In genomic region chr17:1331708-1332107, GRCh38 we compare ENCODE assay signal across 19 cellular contexts. TPM values are rescaled to one million over a fixed set of nuclear protein-coding genes. Genes with fewer than 3 reads are reported as not detected.
A peak's percentile ranks its signal among the peaks of the same experiment; 100 is the strongest.
DNase-seq lines count a peak whose midpoint lies in the region; ATAC-seq lines count a peak whose summit lies in the region.
"Had no signal": no experiment of that assay in that cellular context is flagged by ENCODE, and none has a peak within 500 bp of the region (broad histone marks: within the 10 kb centered on the region; RNA-seq: fewer than 3 reads in every experiment).

No MANE protein-coding gene starts in this region.

- POLR2A ChIA-PET in activated CD4-positive, alpha-beta T cell treated with anti-CD3 and anti-CD28 coated beads for 36 hours (lab: Charles Lee), result no interaction called here
- POLR2A ChIA-PET in T-cell (lab: Charles Lee), result no interaction called here

- ATAC-seq in activated CD4-positive, alpha-beta T cell treated with anti-CD3 and anti-CD28 coated beads for 36 hours, result peak; percentile 64
- peak; percentile 74 to 93 (median 84) for ATAC-seq in T-cell (replicated peaks in 1 of 4)

- peaks cover 14% of the 10 kb centered on the region for H3K4me1 Mint-ChIP-seq in activated CD4-positive, alpha-beta T cell treated with anti-CD3 and anti-CD28 coated beads for 36 hours
- H3K4me1 Mint-ChIP-seq in T-cell, result peaks cover 12 to 14% (median 13%) of the 10 kb centered on the region in 3 donors
- H3K4me1 Mint-ChIP-seq: GM23338 had no signal

- H3K36me3 Mint-ChIP-seq in activated CD4-positive, alpha-beta T cell treated with anti-CD3 and anti-CD28 coated beads for 36 hours (ENCODE audit: low read depth), result no peaks in the 10 kb centered on the region
- H3K36me3 Mint-ChIP-seq in T-cell, result no peaks in the 10 kb centered on the region
- H3K36me3 Mint-ChIP-seq: activated naive CD8-positive, alpha-beta T cell had no signal

- peak; percentile 39 for DNase-seq in activated CD4-positive, alpha-beta T cell treated with anti-CD3 and anti-CD28 coated beads for 36 hours
- DNase-seq in activated CD4-positive, alpha-beta T cell treated with anti-CD3 and anti-CD28 coated beads for 4 hours, result no peak
- DNase-seq in T-cell (peak in 30 of 34 experiments; percentile 5 to 63 (median 26)), mesenteric fat pad (ENCODE audit: low spot score) (peak; percentile 47), germinal center (ENCODE audit: low spot score) (no peak), mucosa of gallbladder (ENCODE audit: low spot score) (no peak), GOT3 (lab: John Stamatoyannopoulos, UW) (no peak)
- DNase-seq in central memory CD4-positive, alpha-beta T cell, result peak; percentile 3
- DNase-seq: effector CD8-positive, alpha-beta T cell; islet precursor cell; NCI-H1092 treated with DMSO at 0.1 percent for 48 hours; NCI-H2107; NCI-H524 treated with DMSO at 0.1 percent for 48 hours; stimulated activated CD4-positive, alpha-beta T cell treated with anti-CD3 and anti-CD28 coated beads, Interleukin-12 subunit alpha, Interleukin-12 subunit beta, amount 100 ng/mL, for 4 hours; thyroid gland had no signal

- H3K9me3 Mint-ChIP-seq in activated CD4-positive, alpha-beta T cell treated with anti-CD3 and anti-CD28 coated beads for 36 hours (ENCODE audit: low read depth), result no peaks in the 10 kb centered on the region
- H3K9me3 Mint-ChIP-seq in T-cell, result no peaks in the 10 kb centered on the region
- H3K9me3 Mint-ChIP-seq: GM23338 had no signal

- no peak overlapping the region for H3K27ac Mint-ChIP-seq in activated CD4-positive, alpha-beta T cell treated with anti-CD3 and anti-CD28 coated beads for 36 hours
- no peak overlapping the region for H3K27ac Mint-ChIP-seq in T-cell
- H3K27ac Mint-ChIP-seq: activated naive CD8-positive, alpha-beta T cell; GM23338 had no signal

- no peaks in the 10 kb centered on the region for H3K27me3 Mint-ChIP-seq in activated CD4-positive, alpha-beta T cell treated with anti-CD3 and anti-CD28 coated beads for 36 hours
- peaks cover 0 to 2% of the 10 kb centered on the region in 2 donors for H3K27me3 Mint-ChIP-seq in T-cell
- H3K27me3 Mint-ChIP-seq: activated naive CD8-positive, alpha-beta T cell had no signal

- intact Hi-C loops in activated CD4-positive, alpha-beta T cell treated with anti-CD3 and anti-CD28 coated beads for 36 hours (cut with DNase I, micrococcal nuclease), result loop anchor here (1.0 to 2.0 kb wide), 4 partner anchors 55 to 209 kb away; no protein-coding TSS in a partner anchor

- CTCF ChIA-PET in activated CD4-positive, alpha-beta T cell treated with anti-CD3 and anti-CD28 coated beads for 36 hours (lab: Charles Lee), result interaction anchor here (0.6 to 2.6 kb wide), 10 partner anchors 14 to 209 kb away, joined by 3 to 21 read pairs (median 5); no protein-coding TSS in a partner anchor
- CTCF ChIA-PET in T-cell (lab: Charles Lee), result interaction anchor here (0.9 to 2.0 kb wide), 3 partner anchors 54 to 78 kb away, joined by 3 to 5 read pairs (median 3); no protein-coding TSS in a partner anchor

- H3K4me3 Mint-ChIP-seq in activated CD4-positive, alpha-beta T cell treated with anti-CD3 and anti-CD28 coated beads for 36 hours, result no peak overlapping the region
- H3K4me3 Mint-ChIP-seq in T-cell, result peak overlapping the region in 2 of 3 donors; percentile 25 to 52
- H3K4me3 Mint-ChIP-seq: activated naive CD8-positive, alpha-beta T cell; GM23338 had no signal

RNA-seq across cellular contexts. Expression of gene TRARG1, which starts 52.2 kb away (rescaled TPM):
- not detected for total RNA-seq in activated CD4-positive, alpha-beta T cell treated with anti-CD3 and anti-CD28 coated beads for 36 hours
- total RNA-seq in T-cell (not detected), mesenteric fat pad (241 TPM), mucosa of gallbladder (not detected)
- total RNA-seq: bronchial epithelial cell, GM23338, pulmonary artery endothelial cell had no signal

Comparison
In these comparisons a context has a peak if more than half of its experiments do, and no peak if none do; other contexts are left out.
1. DNase-seq: peak in activated CD4-positive, alpha-beta T cell treated with anti-CD3 and anti-CD28 coated beads for 36 hours (single experiment), T-cell (30 of 34), central memory CD4-positive, alpha-beta T cell (single experiment) and mesenteric fat pad (single experiment); none in activated CD4-positive, alpha-beta T cell treated with anti-CD3 and anti-CD28 coated beads for 4 hours (0 of 2), germinal center (single experiment), mucosa of gallbladder (single experiment) and GOT3 (single experiment).
2. RNA of gene TRARG1, which starts 52.2 kb away (total RNA-seq): 241 TPM in mesenteric fat pad (single experiment); not detected in T-cell, not detected in activated CD4-positive, alpha-beta T cell treated with anti-CD3 and anti-CD28 coated beads for 36 hours and not detected in mucosa of gallbladder (single experiment); every median in the first group is over 100 times any median in the second.